1 cellular context compared by ENCODE assay signal in the genomic region with DNA sequence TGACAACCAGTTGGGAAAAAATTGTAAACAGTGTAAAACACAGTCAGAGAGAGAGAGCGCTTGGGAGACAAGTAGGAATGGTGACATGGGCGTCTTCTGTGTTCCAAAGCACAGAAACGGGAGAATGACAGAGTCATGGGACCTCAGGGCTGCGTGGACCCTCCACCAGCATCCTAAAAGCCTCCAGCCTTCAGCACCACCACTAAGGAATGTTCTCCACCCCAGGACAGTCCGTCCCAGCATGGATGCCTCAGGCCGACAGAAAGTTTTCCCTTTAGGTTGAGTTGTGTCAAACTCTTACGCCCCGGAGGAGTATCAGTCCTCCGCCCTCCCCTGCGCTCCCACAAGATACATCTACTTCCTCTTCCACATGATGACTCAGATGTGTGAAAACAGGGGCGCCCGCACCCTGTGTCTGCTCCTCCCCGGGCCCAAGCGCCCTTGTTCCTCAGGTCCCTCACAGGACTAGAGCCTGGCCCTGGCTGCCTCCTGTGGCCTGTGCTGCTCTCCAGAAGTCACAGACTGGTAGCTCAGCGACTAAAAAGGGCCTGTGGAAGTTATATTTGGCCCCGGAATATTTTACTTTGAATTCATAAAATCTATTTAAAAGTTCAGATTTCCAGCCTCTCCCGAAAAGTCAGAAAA.
TF ChIP-seq lines count a peak whose summit lies in the region.

No MANE protein-coding gene starts in this region.

TF ChIP-seq in K562, 482 proteins besides CTCF, POLR2A, EP300 and RAD21 (continued from another document and continues in another):
- TF ChIP-seq, protein P1, sequence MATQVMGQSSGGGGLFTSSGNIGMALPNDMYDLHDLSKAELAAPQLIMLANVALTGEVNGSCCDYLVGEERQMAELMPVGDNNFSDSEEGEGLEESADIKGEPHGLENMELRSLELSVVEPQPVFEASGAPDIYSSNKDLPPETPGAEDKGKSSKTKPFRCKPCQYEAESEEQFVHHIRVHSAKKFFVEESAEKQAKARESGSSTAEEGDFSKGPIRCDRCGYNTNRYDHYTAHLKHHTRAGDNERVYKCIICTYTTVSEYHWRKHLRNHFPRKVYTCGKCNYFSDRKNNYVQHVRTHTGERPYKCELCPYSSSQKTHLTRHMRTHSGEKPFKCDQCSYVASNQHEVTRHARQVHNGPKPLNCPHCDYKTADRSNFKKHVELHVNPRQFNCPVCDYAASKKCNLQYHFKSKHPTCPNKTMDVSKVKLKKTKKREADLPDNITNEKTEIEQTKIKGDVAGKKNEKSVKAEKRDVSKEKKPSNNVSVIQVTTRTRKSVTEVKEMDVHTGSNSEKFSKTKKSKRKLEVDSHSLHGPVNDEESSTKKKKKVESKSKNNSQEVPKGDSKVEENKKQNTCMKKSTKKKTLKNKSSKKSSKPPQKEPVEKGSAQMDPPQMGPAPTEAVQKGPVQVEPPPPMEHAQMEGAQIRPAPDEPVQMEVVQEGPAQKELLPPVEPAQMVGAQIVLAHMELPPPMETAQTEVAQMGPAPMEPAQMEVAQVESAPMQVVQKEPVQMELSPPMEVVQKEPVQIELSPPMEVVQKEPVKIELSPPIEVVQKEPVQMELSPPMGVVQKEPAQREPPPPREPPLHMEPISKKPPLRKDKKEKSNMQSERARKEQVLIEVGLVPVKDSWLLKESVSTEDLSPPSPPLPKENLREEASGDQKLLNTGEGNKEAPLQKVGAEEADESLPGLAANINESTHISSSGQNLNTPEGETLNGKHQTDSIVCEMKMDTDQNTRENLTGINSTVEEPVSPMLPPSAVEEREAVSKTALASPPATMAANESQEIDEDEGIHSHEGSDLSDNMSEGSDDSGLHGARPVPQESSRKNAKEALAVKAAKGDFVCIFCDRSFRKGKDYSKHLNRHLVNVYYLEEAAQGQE (CRISPR knock-in tag; IDR thresholded peaks at IDR 0.05; ENCODE audit: low read depth), result peak; percentile 58; the same call in 1 of the 2 replicates
- TF ChIP-seq NR2C2 (CRISPR knock-in tag; IDR thresholded peaks at IDR 0.05), result no peak
- peak; percentile 73 for TF ChIP-seq NR2C2 (tag; IDR thresholded peaks at IDR 0.05)
- TF ChIP-seq PTBP1 (IDR thresholded peaks at IDR 0.05; ENCODE audit: low read depth, low read length), result no peak
- TF ChIP-seq, protein P2, sequence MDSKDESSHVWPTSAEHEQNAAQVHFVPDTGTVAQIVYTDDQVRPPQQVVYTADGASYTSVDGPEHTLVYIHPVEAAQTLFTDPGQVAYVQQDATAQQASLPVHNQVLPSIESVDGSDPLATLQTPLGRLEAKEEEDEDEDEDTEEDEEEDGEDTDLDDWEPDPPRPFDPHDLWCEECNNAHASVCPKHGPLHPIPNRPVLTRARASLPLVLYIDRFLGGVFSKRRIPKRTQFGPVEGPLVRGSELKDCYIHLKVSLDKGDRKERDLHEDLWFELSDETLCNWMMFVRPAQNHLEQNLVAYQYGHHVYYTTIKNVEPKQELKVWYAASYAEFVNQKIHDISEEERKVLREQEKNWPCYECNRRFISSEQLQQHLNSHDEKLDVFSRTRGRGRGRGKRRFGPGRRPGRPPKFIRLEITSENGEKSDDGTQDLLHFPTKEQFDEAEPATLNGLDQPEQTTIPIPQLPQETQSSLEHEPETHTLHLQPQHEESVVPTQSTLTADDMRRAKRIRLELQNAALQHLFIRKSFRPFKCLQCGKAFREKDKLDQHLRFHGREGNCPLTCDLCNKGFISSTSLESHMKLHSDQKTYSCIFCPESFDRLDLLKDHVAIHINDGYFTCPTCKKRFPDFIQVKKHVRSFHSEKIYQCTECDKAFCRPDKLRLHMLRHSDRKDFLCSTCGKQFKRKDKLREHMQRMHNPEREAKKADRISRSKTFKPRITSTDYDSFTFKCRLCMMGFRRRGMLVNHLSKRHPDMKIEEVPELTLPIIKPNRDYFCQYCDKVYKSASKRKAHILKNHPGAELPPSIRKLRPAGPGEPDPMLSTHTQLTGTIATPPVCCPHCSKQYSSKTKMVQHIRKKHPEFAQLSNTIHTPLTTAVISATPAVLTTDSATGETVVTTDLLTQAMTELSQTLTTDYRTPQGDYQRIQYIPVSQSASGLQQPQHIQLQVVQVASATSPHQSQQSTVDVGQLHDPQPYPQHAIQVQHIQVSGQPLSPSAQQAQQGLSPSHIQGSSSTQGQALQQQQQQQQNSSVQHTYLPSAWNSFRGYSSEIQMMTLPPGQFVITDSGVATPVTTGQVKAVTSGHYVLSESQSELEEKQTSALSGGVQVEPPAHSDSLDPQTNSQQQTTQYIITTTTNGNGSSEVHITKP (IDR thresholded peaks at IDR 0.05; ENCODE audit: partially characterized antibody), result peak; percentile 5
- TF ChIP-seq ZBTB1 (CRISPR knock-in tag; IDR thresholded peaks at IDR 0.05; ENCODE audit: borderline replicate concordance, low read depth), result no peak
- TF ChIP-seq KHSRP (IDR thresholded peaks at IDR 0.05), result no peak
- no peak for TF ChIP-seq CHD4 (IDR thresholded peaks at IDR 0.05; ENCODE audit: insufficient read depth, insufficient replicate concordance, low read depth, low read length, poor library complexity, severe bottlenecking)
- no peak for TF ChIP-seq PYGO2 (tag; IDR thresholded peaks at IDR 0.05)
- TF ChIP-seq MAZ (CRISPR knock-in tag; conservative IDR thresholded peaks at IDR 0.05 in 1 of 2, IDR thresholded peaks at IDR 0.05 in 1 of 2), result peak; percentile 68 to 71
- TF ChIP-seq, protein P3, sequence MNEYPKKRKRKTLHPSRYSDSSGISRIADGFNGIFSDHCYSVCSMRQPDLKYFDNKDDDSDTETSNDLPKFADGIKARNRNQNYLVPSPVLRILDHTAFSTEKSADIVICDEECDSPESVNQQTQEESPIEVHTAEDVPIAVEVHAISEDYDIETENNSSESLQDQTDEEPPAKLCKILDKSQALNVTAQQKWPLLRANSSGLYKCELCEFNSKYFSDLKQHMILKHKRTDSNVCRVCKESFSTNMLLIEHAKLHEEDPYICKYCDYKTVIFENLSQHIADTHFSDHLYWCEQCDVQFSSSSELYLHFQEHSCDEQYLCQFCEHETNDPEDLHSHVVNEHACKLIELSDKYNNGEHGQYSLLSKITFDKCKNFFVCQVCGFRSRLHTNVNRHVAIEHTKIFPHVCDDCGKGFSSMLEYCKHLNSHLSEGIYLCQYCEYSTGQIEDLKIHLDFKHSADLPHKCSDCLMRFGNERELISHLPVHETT (CRISPR knock-in tag; conservative IDR thresholded peaks at IDR 0.05 in 1 of 2, IDR thresholded peaks at IDR 0.05 in 1 of 2), result peak in 1 of 2 experiments; percentile 70; a peak in 1 of 4 replicates
- TF ChIP-seq, protein P4, sequence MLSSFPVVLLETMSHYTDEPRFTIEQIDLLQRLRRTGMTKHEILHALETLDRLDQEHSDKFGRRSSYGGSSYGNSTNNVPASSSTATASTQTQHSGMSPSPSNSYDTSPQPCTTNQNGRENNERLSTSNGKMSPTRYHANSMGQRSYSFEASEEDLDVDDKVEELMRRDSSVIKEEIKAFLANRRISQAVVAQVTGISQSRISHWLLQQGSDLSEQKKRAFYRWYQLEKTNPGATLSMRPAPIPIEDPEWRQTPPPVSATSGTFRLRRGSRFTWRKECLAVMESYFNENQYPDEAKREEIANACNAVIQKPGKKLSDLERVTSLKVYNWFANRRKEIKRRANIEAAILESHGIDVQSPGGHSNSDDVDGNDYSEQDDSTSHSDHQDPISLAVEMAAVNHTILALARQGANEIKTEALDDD (IDR thresholded peaks at IDR 0.05), result peak; percentile 19; the same call in 1 of the 2 replicates
- peak; percentile 78 for TF ChIP-seq SMARCA4 (IDR thresholded peaks at IDR 0.05)
- TF ChIP-seq, protein P5, sequence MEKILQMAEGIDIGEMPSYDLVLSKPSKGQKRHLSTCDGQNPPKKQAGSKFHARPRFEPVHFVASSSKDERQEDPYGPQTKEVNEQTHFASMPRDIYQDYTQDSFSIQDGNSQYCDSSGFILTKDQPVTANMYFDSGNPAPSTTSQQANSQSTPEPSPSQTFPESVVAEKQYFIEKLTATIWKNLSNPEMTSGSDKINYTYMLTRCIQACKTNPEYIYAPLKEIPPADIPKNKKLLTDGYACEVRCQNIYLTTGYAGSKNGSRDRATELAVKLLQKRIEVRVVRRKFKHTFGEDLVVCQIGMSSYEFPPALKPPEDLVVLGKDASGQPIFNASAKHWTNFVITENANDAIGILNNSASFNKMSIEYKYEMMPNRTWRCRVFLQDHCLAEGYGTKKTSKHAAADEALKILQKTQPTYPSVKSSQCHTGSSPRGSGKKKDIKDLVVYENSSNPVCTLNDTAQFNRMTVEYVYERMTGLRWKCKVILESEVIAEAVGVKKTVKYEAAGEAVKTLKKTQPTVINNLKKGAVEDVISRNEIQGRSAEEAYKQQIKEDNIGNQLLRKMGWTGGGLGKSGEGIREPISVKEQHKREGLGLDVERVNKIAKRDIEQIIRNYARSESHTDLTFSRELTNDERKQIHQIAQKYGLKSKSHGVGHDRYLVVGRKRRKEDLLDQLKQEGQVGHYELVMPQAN (IDR thresholded peaks at IDR 0.05; ENCODE audit: borderline replicate concordance), result no peak
- TF ChIP-seq EGR1 (conservative IDR thresholded peaks at IDR 0.05), result no peak
- no peak for TF ChIP-seq TGIF2 (CRISPR knock-in tag; IDR thresholded peaks at IDR 0.05)
- TF ChIP-seq ZNF444 (CRISPR knock-in tag; IDR thresholded peaks at IDR 0.05), result peak; percentile 47; the same call in 1 of the 2 replicates
- peak; percentile 55 for TF ChIP-seq RBBP5 (IDR thresholded peaks at IDR 0.05; ENCODE audit: borderline replicate concordance, insufficient read depth, low read length, poor library complexity, severe bottlenecking)
- no peak for TF ChIP-seq ZNF184 (CRISPR knock-in tag; IDR thresholded peaks at IDR 0.05)
- TF ChIP-seq, protein P6, sequence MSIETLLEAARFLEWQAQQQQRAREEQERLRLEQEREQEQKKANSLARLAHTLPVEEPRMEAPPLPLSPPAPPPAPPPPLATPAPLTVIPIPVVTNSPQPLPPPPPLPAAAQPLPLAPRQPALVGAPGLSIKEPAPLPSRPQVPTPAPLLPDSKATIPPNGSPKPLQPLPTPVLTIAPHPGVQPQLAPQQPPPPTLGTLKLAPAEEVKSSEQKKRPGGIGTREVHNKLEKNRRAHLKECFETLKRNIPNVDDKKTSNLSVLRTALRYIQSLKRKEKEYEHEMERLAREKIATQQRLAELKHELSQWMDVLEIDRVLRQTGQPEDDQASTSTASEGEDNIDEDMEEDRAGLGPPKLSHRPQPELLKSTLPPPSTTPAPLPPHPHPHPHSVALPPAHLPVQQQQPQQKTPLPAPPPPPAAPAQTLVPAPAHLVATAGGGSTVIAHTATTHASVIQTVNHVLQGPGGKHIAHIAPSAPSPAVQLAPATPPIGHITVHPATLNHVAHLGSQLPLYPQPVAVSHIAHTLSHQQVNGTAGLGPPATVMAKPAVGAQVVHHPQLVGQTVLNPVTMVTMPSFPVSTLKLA (conservative IDR thresholded peaks at IDR 0.05), result no peak; a peak in 1 of 4 replicates
- TF ChIP-seq MEF2D (tag; conservative IDR thresholded peaks at IDR 0.05; ENCODE audit: low read depth), result no peak
- TF ChIP-seq, protein P7, sequence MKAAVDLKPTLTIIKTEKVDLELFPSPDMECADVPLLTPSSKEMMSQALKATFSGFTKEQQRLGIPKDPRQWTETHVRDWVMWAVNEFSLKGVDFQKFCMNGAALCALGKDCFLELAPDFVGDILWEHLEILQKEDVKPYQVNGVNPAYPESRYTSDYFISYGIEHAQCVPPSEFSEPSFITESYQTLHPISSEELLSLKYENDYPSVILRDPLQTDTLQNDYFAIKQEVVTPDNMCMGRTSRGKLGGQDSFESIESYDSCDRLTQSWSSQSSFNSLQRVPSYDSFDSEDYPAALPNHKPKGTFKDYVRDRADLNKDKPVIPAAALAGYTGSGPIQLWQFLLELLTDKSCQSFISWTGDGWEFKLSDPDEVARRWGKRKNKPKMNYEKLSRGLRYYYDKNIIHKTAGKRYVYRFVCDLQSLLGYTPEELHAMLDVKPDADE (conservative IDR thresholded peaks at IDR 0.05; ENCODE audit: control insufficient read depth, low read depth, low read length), result no peak
- TF ChIP-seq RBM22 (IDR thresholded peaks at IDR 0.05; ENCODE audit: low read depth, low read length, poor library complexity, severe bottlenecking), result no peak
- no peak; the same call in 1 of the 2 replicates for TF ChIP-seq ZNF668 (CRISPR knock-in tag; IDR thresholded peaks at IDR 0.05)
- TF ChIP-seq ZC3H4 (CRISPR knock-in tag; IDR thresholded peaks at IDR 0.05; ENCODE audit: borderline replicate concordance), result no peak
- TF ChIP-seq, protein P8, sequence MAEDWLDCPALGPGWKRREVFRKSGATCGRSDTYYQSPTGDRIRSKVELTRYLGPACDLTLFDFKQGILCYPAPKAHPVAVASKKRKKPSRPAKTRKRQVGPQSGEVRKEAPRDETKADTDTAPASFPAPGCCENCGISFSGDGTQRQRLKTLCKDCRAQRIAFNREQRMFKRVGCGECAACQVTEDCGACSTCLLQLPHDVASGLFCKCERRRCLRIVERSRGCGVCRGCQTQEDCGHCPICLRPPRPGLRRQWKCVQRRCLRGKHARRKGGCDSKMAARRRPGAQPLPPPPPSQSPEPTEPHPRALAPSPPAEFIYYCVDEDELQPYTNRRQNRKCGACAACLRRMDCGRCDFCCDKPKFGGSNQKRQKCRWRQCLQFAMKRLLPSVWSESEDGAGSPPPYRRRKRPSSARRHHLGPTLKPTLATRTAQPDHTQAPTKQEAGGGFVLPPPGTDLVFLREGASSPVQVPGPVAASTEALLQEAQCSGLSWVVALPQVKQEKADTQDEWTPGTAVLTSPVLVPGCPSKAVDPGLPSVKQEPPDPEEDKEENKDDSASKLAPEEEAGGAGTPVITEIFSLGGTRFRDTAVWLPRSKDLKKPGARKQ (CRISPR knock-in tag; IDR thresholded peaks at IDR 0.05), result 0 out of 2 replicates have a peak, but pooled peaks have one; percentile 69
- peak; percentile 56; the same call in 1 of the 2 replicates for TF ChIP-seq POLR2G (IDR thresholded peaks at IDR 0.05; ENCODE audit: low read depth, low read length)
- no peak for TF ChIP-seq KLF13 (tag; IDR thresholded peaks at IDR 0.05; ENCODE audit: borderline replicate concordance, low read depth)
- TF ChIP-seq, protein P9, sequence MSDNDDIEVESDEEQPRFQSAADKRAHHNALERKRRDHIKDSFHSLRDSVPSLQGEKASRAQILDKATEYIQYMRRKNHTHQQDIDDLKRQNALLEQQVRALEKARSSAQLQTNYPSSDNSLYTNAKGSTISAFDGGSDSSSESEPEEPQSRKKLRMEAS (CRISPR knock-in tag; IDR thresholded peaks at IDR 0.05), result peak; percentile 27; the same call in 1 of the 2 replicates
- TF ChIP-seq ZNF384 (IDR thresholded peaks at IDR 0.05; ENCODE audit: low read depth, low read length), result no peak
- no peak for TF ChIP-seq SRSF9 (IDR thresholded peaks at IDR 0.05; ENCODE audit: borderline replicate concordance, low read depth, low read length)
- no peak for TF ChIP-seq TAL1 (IDR thresholded peaks at IDR 0.05)
- no peak for TF ChIP-seq STAT5B (CRISPR knock-in tag; IDR thresholded peaks at IDR 0.05)
- no peak for TF ChIP-seq ZC3H11A (IDR thresholded peaks at IDR 0.05; ENCODE audit: low read depth, low read length)
- TF ChIP-seq ETV6 (IDR thresholded peaks at IDR 0.05; ENCODE audit: borderline replicate concordance in 1 of 2, low read depth in 2 of 2, low read length in 1 of 2), result peak in 1 of 2 experiments; percentile 63; a peak in 1 of 4 replicates
- TF ChIP-seq ETV6 (CRISPR knock-in tag; IDR thresholded peaks at IDR 0.05; ENCODE audit: borderline replicate concordance), result no peak
- TF ChIP-seq HDAC1 (IDR thresholded peaks at IDR 0.05), result no peak
- TF ChIP-seq TBL1XR1 (IDR thresholded peaks at IDR 0.05; ENCODE audit: low read length in 2 of 2), result no peak; a peak in 1 of 4 replicates
- TF ChIP-seq CBX2 (IDR thresholded peaks at IDR 0.05; ENCODE audit: insufficient read depth, low read length, poor library complexity, severe bottlenecking), result no peak
